In the genomic region with DNA sequence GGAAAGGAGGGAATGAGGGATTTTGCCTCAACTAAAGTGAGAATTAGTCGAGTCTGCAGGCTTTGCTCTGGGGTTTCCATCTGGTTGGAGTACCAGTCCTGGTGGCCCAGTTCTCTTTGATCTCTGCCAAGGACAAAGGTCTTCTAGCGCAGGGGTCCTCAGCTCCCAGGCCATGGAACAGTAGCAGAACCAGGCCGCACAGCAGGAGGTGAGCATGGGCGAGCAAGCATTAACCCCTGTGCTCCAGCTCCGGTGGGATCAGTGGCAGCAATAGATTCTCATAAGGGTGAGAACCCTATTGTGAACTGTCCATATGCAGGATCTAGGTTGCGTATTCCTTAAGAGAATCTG, we compare ENCODE assay signal across 2 cellular contexts.
A peak's percentile ranks its signal among the peaks of the same experiment; 100 is the strongest.
TF ChIP-seq lines count a peak whose summit lies in the region.

No MANE protein-coding gene starts in this region.

TF ChIP-seq in HCT116, 20 proteins besides CTCF, POLR2A, EP300 and RAD21:
- TF ChIP-seq FOSL1 (IDR thresholded peaks at IDR 0.05; ENCODE audit: low read depth) = 0 out of 2 replicates have a peak, but pooled peaks have one; percentile 13
- TF ChIP-seq EGR1 (IDR thresholded peaks at IDR 0.05; ENCODE audit: low read depth) = no peak
TF ChIP-seq in HCT116: peak in this region for 1.

TF ChIP-seq in GM12878, 131 proteins besides CTCF, POLR2A, EP300 and RAD21:
- no peak for TF ChIP-seq ZNF384 (IDR thresholded peaks at IDR 0.05; ENCODE audit: borderline replicate concordance, low read depth, low read length)
- no peak for TF ChIP-seq IRF4 (IDR thresholded peaks at IDR 0.05; ENCODE audit: low read depth, low read length)
- no peak for TF ChIP-seq RELA (IDR thresholded peaks at IDR 0.05; ENCODE audit: borderline replicate concordance, partially characterized antibody)
- no peak for TF ChIP-seq POLR2AphosphoS2 (IDR thresholded peaks at IDR 0.05; ENCODE audit: low read depth, low read length)
- no peak for TF ChIP-seq RAD51 (IDR thresholded peaks at IDR 0.05)
- no peak for TF ChIP-seq IKZF2 (IDR thresholded peaks at IDR 0.05)
- no peak for TF ChIP-seq SMC3 (IDR thresholded peaks at IDR 0.05; ENCODE audit: borderline replicate concordance, low read length)
- TF ChIP-seq POLR2AphosphoS5 (IDR thresholded peaks at IDR 0.05; ENCODE audit: low read length) = peak; percentile 44; the same call in 1 of the 2 replicates
